22 cellular contexts compared by ENCODE assay signal in the genomic region with DNA sequence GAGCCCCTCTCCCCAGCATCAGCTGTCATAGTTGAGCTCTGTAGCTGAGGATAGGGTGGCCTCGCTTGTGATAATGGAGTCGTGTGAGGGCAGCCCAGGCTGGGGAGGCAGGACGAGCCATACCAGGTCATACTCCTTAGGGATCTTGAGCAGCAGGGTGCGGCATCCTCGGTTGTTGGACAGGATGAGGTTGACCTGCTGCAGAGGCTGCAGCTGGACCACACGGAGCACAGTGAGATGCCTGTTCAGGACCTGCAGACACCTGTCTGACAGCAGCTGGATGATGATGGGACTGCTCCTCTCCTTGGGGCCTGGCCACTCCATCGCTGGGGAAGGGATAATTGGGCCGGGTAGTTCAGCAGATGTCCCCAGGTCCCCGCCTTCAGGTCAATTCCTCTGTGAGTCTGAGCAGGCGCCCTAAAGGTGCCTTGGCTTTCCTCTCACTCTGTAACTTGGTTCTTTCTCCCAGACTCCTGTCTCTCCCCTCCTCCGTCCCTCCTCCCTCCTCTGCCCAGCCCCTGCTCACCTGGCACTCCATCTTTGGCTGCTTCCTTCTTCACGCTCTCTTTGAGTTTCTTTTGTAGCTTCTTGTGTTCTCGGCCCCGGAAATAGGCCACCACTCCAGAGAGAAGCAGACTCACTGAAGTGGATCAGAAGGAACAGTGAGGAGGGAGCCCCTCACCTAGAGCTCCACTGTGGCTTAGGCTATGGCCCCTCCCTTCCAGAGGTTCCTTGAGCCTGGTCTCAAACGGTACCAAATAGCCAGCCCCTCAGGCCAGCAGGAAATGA. TPM values are rescaled to one million over a fixed set of nuclear protein-coding genes. Genes with fewer than 3 reads are reported as not detected.
A peak's percentile ranks its signal among the peaks of the same experiment; 100 is the strongest.
DNase-seq lines count a peak whose midpoint lies in the region; ATAC-seq and TF ChIP-seq lines count a peak whose summit lies in the region.
"Had no signal": no experiment of that assay in that cellular context is flagged by ENCODE, and none has a peak within 500 bp of the region (broad histone marks: within the 10 kb centered on the region; RNA-seq: fewer than 3 reads in every experiment).

No MANE protein-coding gene starts in this region.

- no peak overlapping the region for H3K4me2 ChIP-seq in GM23338

- no peaks in the 10 kb centered on the region for H3K9me3 ChIP-seq in upper lobe of right lung
- H3K9me3 ChIP-seq: Caco-2, MG63 had no signal

- H3K27me3 ChIP-seq in upper lobe of right lung (peaks cover 19% of the 10 kb centered on the region), GM23338 (ENCODE audit: insufficient read depth) (peaks cover 29% of the 10 kb centered on the region)
- H3K27me3 ChIP-seq: MG63 had no signal

- no peak for TF ChIP-seq CTCF in coronary artery (IDR thresholded peaks at IDR 0.05)
- TF ChIP-seq CTCF in upper lobe of right lung (IDR thresholded peaks at IDR 0.05), result no peak
- no peak for TF ChIP-seq CTCF in GM23338 (conservative IDR thresholded peaks at IDR 0.05; ENCODE audit: low read depth in 2 of 2)

- H3K27ac ChIP-seq in coronary artery (no peak overlapping the region), upper lobe of right lung (no peak overlapping the region), GM23338 (ENCODE audit: low read depth) (no peak overlapping the region)

- H3K4me1 Mint-ChIP-seq in GM23338, result peaks cover 8% of the 10 kb centered on the region
- H3K4me1 Mint-ChIP-seq: CD4-positive, alpha-beta memory T cell had no signal

- no peaks in the 10 kb centered on the region for H3F3A ChIP-seq in GM23338 (replicated peaks; ENCODE audit: low read depth)

- H3K4me1 ChIP-seq in upper lobe of right lung (no peaks in the 10 kb centered on the region), GM23338 (ENCODE audit: insufficient read depth) (peaks cover 4% of the 10 kb centered on the region)
- H3K4me1 ChIP-seq: Caco-2 had no signal

- no peak overlapping the region for H3K4me3 Mint-ChIP-seq in GM23338
- H3K4me3 Mint-ChIP-seq: CD4-positive, alpha-beta memory T cell; H9; HFFc6 had no signal

- H3K36me3 Mint-ChIP-seq in GM23338 (ENCODE audit: low read depth), result no peaks in the 10 kb centered on the region
- H3K36me3 Mint-ChIP-seq: CD4-positive, alpha-beta memory T cell had no signal

- no peak overlapping the region for H2AFZ ChIP-seq in GM23338

- intact Hi-C loops in posterior vena cava (cut with DNase I) (no loop called here), upper lobe of right lung (cut with DNase I) (no loop called here)

- H3K36me3 ChIP-seq in upper lobe of right lung (no peaks in the 10 kb centered on the region), GM23338 (ENCODE audit: insufficient read depth) (no peaks in the 10 kb centered on the region)
- H3K36me3 ChIP-seq: MG63 had no signal

- no peaks in the 10 kb centered on the region for H3K79me2 ChIP-seq in GM23338 (replicated peaks; ENCODE audit: insufficient read depth)

- H3K9me3 Mint-ChIP-seq in GM23338, result no peaks in the 10 kb centered on the region
- H3K9me3 Mint-ChIP-seq: CD4-positive, alpha-beta memory T cell; H9; HFFc6 had no signal

- H3K4me3 ChIP-seq in coronary artery, result no peak overlapping the region
- no peak overlapping the region for H3K4me3 ChIP-seq in upper lobe of right lung
- no peak overlapping the region for H3K4me3 ChIP-seq in GM23338
- H3K4me3 ChIP-seq: MG63 had no signal

- ATAC-seq in upper lobe of right lung (no peak), HG03521 (IDR thresholded peaks at IDR 0.05; ENCODE audit: unreplicated experiment) (no peak), GM23338 (no peak)

- H3K27me3 Mint-ChIP-seq in GM23338 (ENCODE audit: insufficient read depth, low read depth, poor library complexity), result peaks cover 28% of the 10 kb centered on the region

- no peak overlapping the region for H3K27ac Mint-ChIP-seq in GM23338
- H3K27ac Mint-ChIP-seq: CD4-positive, alpha-beta memory T cell; H9; HFFc6 had no signal

- no peaks in the 10 kb centered on the region for H3K9me2 ChIP-seq in GM23338 (ENCODE audit: insufficient read depth)

- H4K20me1 ChIP-seq in GM23338 (replicated peaks; ENCODE audit: insufficient read depth), result no peaks in the 10 kb centered on the region

- DNase-seq in DMS79 treated with DMSO at 0.1 percent for 48 hours (lab: John Stamatoyannopoulos, UW) (peak; percentile 74), coronary artery (ENCODE audit: low spot score) (peak; percentile 54), posterior vena cava (ENCODE audit: low spot score) (peak; percentile 72), upper lobe of right lung (peak; percentile 36), Kasumi-1 (lab: John Stamatoyannopoulos, UW) (no peak), GM23338 (ENCODE audit: low spot score) (no peak)
- DNase-seq: Caco-2; CD4-positive, alpha-beta memory T cell; DMS 273 treated with DMSO at 0.1 percent for 48 hours; H9; HFFc6; MG63; NCI-H1436; NCI-H187 treated with DMSO at 0.1 percent for 48 hours; NCI-H226; NCI-H510A treated with DMSO at 0.1 percent for 48 hours; NCI-H748 treated with DMSO at 0.1 percent for 48 hours; NK-92 treated with Interleukin-12 subunit alpha and Interleukin-12 subunit beta, amount 100 ng/mL, for 24 hours had no signal

TF ChIP-seq in GM23338, 12 proteins besides CTCF, POLR2A, EP300 and RAD21:
- TF ChIP-seq ZNF114 (CRISPR knock-in tag; IDR thresholded peaks at IDR 0.05) (no peak), EZH2 (IDR thresholded peaks at IDR 0.05; ENCODE audit: low read depth, unreplicated experiment) (no peak), NANOG (IDR thresholded peaks at IDR 0.05; ENCODE audit: borderline replicate concordance) (no peak)
- TF ChIP-seq, protein P1, sequence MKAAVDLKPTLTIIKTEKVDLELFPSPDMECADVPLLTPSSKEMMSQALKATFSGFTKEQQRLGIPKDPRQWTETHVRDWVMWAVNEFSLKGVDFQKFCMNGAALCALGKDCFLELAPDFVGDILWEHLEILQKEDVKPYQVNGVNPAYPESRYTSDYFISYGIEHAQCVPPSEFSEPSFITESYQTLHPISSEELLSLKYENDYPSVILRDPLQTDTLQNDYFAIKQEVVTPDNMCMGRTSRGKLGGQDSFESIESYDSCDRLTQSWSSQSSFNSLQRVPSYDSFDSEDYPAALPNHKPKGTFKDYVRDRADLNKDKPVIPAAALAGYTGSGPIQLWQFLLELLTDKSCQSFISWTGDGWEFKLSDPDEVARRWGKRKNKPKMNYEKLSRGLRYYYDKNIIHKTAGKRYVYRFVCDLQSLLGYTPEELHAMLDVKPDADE (IDR thresholded peaks at IDR 0.05), result no peak
- TF ChIP-seq, protein P2, sequence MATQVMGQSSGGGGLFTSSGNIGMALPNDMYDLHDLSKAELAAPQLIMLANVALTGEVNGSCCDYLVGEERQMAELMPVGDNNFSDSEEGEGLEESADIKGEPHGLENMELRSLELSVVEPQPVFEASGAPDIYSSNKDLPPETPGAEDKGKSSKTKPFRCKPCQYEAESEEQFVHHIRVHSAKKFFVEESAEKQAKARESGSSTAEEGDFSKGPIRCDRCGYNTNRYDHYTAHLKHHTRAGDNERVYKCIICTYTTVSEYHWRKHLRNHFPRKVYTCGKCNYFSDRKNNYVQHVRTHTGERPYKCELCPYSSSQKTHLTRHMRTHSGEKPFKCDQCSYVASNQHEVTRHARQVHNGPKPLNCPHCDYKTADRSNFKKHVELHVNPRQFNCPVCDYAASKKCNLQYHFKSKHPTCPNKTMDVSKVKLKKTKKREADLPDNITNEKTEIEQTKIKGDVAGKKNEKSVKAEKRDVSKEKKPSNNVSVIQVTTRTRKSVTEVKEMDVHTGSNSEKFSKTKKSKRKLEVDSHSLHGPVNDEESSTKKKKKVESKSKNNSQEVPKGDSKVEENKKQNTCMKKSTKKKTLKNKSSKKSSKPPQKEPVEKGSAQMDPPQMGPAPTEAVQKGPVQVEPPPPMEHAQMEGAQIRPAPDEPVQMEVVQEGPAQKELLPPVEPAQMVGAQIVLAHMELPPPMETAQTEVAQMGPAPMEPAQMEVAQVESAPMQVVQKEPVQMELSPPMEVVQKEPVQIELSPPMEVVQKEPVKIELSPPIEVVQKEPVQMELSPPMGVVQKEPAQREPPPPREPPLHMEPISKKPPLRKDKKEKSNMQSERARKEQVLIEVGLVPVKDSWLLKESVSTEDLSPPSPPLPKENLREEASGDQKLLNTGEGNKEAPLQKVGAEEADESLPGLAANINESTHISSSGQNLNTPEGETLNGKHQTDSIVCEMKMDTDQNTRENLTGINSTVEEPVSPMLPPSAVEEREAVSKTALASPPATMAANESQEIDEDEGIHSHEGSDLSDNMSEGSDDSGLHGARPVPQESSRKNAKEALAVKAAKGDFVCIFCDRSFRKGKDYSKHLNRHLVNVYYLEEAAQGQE (IDR thresholded peaks at IDR 0.05; ENCODE audit: unreplicated experiment), result no peak

RNA-seq across cellular contexts. Expression of a gene that starts 7.8 kb away (rescaled TPM):
- total RNA-seq in posterior vena cava (1 to 10 TPM in 1 of 2 donors, under 1 TPM in 1; 0.57 to 2.7 TPM), upper lobe of right lung (3.8 TPM)
- not detected in 2 replicates for total RNA-seq in GM23338 (2014; rRNA removed; shearing (Covaris generic))
- polyA plus RNA-seq in GM23338 (2016; fragmentation: Nextera tagmentation; extraction: Ambion mirVana), result not detected in 2 replicates
- total RNA-seq: G401, HFFc6, LHCN-M2 had no signal
- polyA plus RNA-seq: BJ had no signal

RNA-seq across cellular contexts. Expression of a gene that starts 7.9 kb away (rescaled TPM):
- total RNA-seq in posterior vena cava (not detected), upper lobe of right lung (not detected)
- not detected in 2 replicates for total RNA-seq in GM23338 (2014; rRNA removed; shearing (Covaris generic))
- polyA plus RNA-seq in GM23338 (2016; fragmentation: Nextera tagmentation; extraction: Ambion mirVana), result not detected in 2 replicates
- total RNA-seq: CD4-positive, alpha-beta memory T cell; G401; H9; HFFc6; LHCN-M2 had no signal
- polyA plus RNA-seq: BJ; CD4-positive, alpha-beta memory T cell had no signal

RNA-seq across cellular contexts. Expression of a gene that starts 23.5 kb away (rescaled TPM):
- total RNA-seq in posterior vena cava (1 to 10 TPM in 1 of 2 donors, under 1 TPM in 1; 0.81 to 5.3 TPM), upper lobe of right lung (138 TPM)
- total RNA-seq in GM23338 (2014; rRNA removed; shearing (Covaris generic)), result not detected in 2 replicates
- polyA plus RNA-seq in GM23338 (2016; fragmentation: Nextera tagmentation; extraction: Ambion mirVana), result not detected in 2 replicates
- total RNA-seq: Caco-2, G401, LHCN-M2 had no signal
- polyA plus RNA-seq: BJ; CD4-positive, alpha-beta memory T cell had no signal

RNA-seq across cellular contexts. Expression of a gene that starts 23.6 kb away (rescaled TPM):
- total RNA-seq in posterior vena cava (1 to 10 TPM in 1 of 2 donors, under 1 TPM in 1; 0.62 to 4.4 TPM), upper lobe of right lung (327 TPM)
- 0.69 and 2.1 TPM in 2 replicates for total RNA-seq in GM23338 (2014; rRNA removed; shearing (Covaris generic))
- 0.66 and 0.73 TPM in 2 replicates for polyA plus RNA-seq in GM23338 (2016; fragmentation: Nextera tagmentation; extraction: Ambion mirVana)
- total RNA-seq: G401 had no signal

Comparison
In these comparisons a context has a peak if more than half of its experiments do, and no peak if none do; other contexts are left out.
1. DNase-seq: peak in DMS79 treated with DMSO at 0.1 percent for 48 hours (single experiment), coronary artery (single experiment), posterior vena cava (single experiment) and upper lobe of right lung (single experiment); none in Kasumi-1 (0 of 2) and GM23338 (single experiment).
2. RNA of a gene that starts 23.5 kb away (total RNA-seq): 138 TPM in upper lobe of right lung (single experiment); 0.81 to 5.3 TPM in posterior vena cava and not detected in GM23338; every median in the first group is over 10 times any median in the second.